Comparison of ENCODE assay signal across 19 cellular contexts in genomic region chr11:118312328-118312727, GRCh38. TPM values are rescaled to one million over a fixed set of nuclear protein-coding genes. Genes with fewer than 3 reads are reported as not detected.
DNase-seq lines count a peak whose midpoint lies in the region; ATAC-seq and TF ChIP-seq lines count a peak whose summit lies in the region.
"Had no signal": no experiment of that assay in that cellular context is flagged by ENCODE, and none has a peak within 500 bp of the region (broad histone marks: within the 10 kb centered on the region; RNA-seq: fewer than 3 reads in every experiment).

No MANE protein-coding gene starts in this region.

- POLR2A ChIA-PET in T-cell (lab: Charles Lee) = interaction anchor here in 1 of 2 donors (0.9 kb wide), 1 partner anchor 61 kb away, joined by 3 read pairs; no protein-coding TSS in a partner anchor
- POLR2A ChIA-PET in activated naive CD8-positive, alpha-beta T cell treated with anti-CD3 and anti-CD28 coated beads, Interleukin-2, amount 10 ng/mL, durations not matched to agents 7 days and 5 days (lab: Charles Lee) = interaction anchor here (0.6 kb wide), 1 partner anchor 20 kb away, joined by 4 read pairs; no protein-coding TSS in a partner anchor

- TF ChIP-seq POLR2A in upper lobe of left lung (IDR thresholded peaks at IDR 0.05) (no peak), GM18505 (IDR thresholded peaks at IDR 0.05; ENCODE audit: borderline replicate concordance, extremely low read depth, insufficient read depth, insufficient read length) (no peak)

- no peak overlapping the region for H3K9ac ChIP-seq in MM.1S (ENCODE audit: low read length)

- no peaks in the 10 kb centered on the region for H3K27me3 Mint-ChIP-seq in activated T-cell treated with anti-CD3 and anti-CD28 coated beads, Interleukin-2, amount 50 U/mL, for 72 hours (ENCODE audit: low read depth)
- H3K27me3 Mint-ChIP-seq in activated T-cell treated with anti-CD3 and anti-CD28 coated beads, Interleukin-2, amount 50 U/mL, for 4 hours (ENCODE audit: low read depth) = no peaks in the 10 kb centered on the region
- H3K27me3 Mint-ChIP-seq in T-cell = no peaks in the 10 kb centered on the region
- H3K27me3 Mint-ChIP-seq in activated naive CD8-positive, alpha-beta T cell treated with anti-CD3 and anti-CD28 coated beads, Interleukin-2, amount 10 ng/mL, durations not matched to agents 7 days and 5 days = no peaks in the 10 kb centered on the region
- no peaks in the 10 kb centered on the region for H3K27me3 Mint-ChIP-seq in stimulated activated memory B cell treated with anti-CD40 and anti-IgM and Interleukin-4, amounts not matched to agents 10 μg/mL and 1 μg/mL and 100 μg/mL, for 72 hours
- H3K27me3 Mint-ChIP-seq: IgD-negative memory B cell had no signal

- H3K4me2 ChIP-seq in MM.1S (ENCODE audit: low read depth, low read length) = no peak overlapping the region

- H3K4me1 ChIP-seq in upper lobe of left lung = peaks cover 21 to 28% (median 25%) of the 10 kb centered on the region in 4 donors
- peaks cover 15% of the 10 kb centered on the region for H3K4me1 ChIP-seq in MM.1S (ENCODE audit: low read length)

- H3K36me3 Mint-ChIP-seq in activated T-cell treated with anti-CD3 and anti-CD28 coated beads, Interleukin-2, amount 50 U/mL, for 72 hours (ENCODE audit: insufficient read depth in 2 of 2) = peaks cover 21 to 52% of the 10 kb centered on the region in 2 donors
- peaks cover 68% of the 10 kb centered on the region for H3K36me3 Mint-ChIP-seq in activated T-cell treated with anti-CD3 and anti-CD28 coated beads, Interleukin-2, amount 50 U/mL, for 4 hours (ENCODE audit: insufficient read depth)
- peaks cover 66% of the 10 kb centered on the region for H3K36me3 Mint-ChIP-seq in T-cell
- H3K36me3 Mint-ChIP-seq in activated naive CD8-positive, alpha-beta T cell treated with anti-CD3 and anti-CD28 coated beads, Interleukin-2, amount 10 ng/mL, durations not matched to agents 7 days and 5 days = peaks cover 56% of the 10 kb centered on the region
- H3K36me3 Mint-ChIP-seq in stimulated activated memory B cell treated with anti-CD40 and anti-IgM and Interleukin-4, amounts not matched to agents 10 μg/mL and 1 μg/mL and 100 μg/mL, for 72 hours = no peaks in the 10 kb centered on the region

- no peaks in the 10 kb centered on the region for H3K9me2 ChIP-seq in MM.1S (replicated peaks; ENCODE audit: insufficient read depth, low read length)

- no peaks in the 10 kb centered on the region for H3K9me3 Mint-ChIP-seq in activated T-cell treated with anti-CD3 and anti-CD28 coated beads, Interleukin-2, amount 50 U/mL, for 72 hours
- no peaks in the 10 kb centered on the region for H3K9me3 Mint-ChIP-seq in activated T-cell treated with anti-CD3 and anti-CD28 coated beads, Interleukin-2, amount 50 U/mL, for 4 hours
- H3K9me3 Mint-ChIP-seq in T-cell = no peaks in the 10 kb centered on the region
- H3K9me3 Mint-ChIP-seq in activated naive CD8-positive, alpha-beta T cell treated with anti-CD3 and anti-CD28 coated beads, Interleukin-2, amount 10 ng/mL, durations not matched to agents 7 days and 5 days = no peaks in the 10 kb centered on the region
- H3K9me3 Mint-ChIP-seq in stimulated activated memory B cell treated with anti-CD40 and anti-IgM and Interleukin-4, amounts not matched to agents 10 μg/mL and 1 μg/mL and 100 μg/mL, for 72 hours = no peaks in the 10 kb centered on the region

- no peaks in the 10 kb centered on the region for H4K20me1 ChIP-seq in MM.1S (ENCODE audit: insufficient read depth, low read length)

- H3F3A ChIP-seq in MM.1S (ENCODE audit: insufficient read depth, low read length) = peaks cover 5% of the 10 kb centered on the region; the same call in 1 of the 2 replicates

- H3K79me2 ChIP-seq in MM.1S (ENCODE audit: low read length) = no peaks in the 10 kb centered on the region

- H3K9me3 ChIP-seq in upper lobe of left lung (no peaks in the 10 kb centered on the region), MM.1S (replicated peaks; ENCODE audit: insufficient read depth, low read length) (no peaks in the 10 kb centered on the region)
- H3K9me3 ChIP-seq: suprapubic skin had no signal

- DNase-seq in activated T-cell treated with anti-CD3 and anti-CD28 coated beads, Interleukin-2, amount 50 U/mL, for 72 hours = no peak
- no peak for DNase-seq in activated T-cell treated with anti-CD3 and anti-CD28 coated beads, Interleukin-2, amount 50 U/mL, for 4 hours
- DNase-seq in T-cell (no peak), upper lobe of left lung (no peak), MM.1S (no peak)
- no peak for DNase-seq in activated naive CD8-positive, alpha-beta T cell treated with anti-CD3 and anti-CD28 coated beads, Interleukin-2, amount 10 ng/mL, durations not matched to agents 7 days and 5 days
- DNase-seq: activated CD4-positive, alpha-beta T cell treated with anti-CD3 and anti-CD28 coated beads, Interleukin-2, amount 50 U/mL, for 4 hours; anterior cingulate cortex; effector CD4-positive, alpha-beta T cell; GOT3; mesenchymal stem cell; NCI-H526 treated with DMSO at 0.1 percent for 48 hours; right cardiac atrium; stimulated activated CD4-positive, alpha-beta T cell treated with anti-CD3 and anti-CD28 coated beads, Interleukin-12 subunit alpha, Interleukin-12 subunit beta, amount 100 ng/mL, for 4 hours had no signal

- no peak overlapping the region for H3K4me3 Mint-ChIP-seq in activated T-cell treated with anti-CD3 and anti-CD28 coated beads, Interleukin-2, amount 50 U/mL, for 72 hours
- H3K4me3 Mint-ChIP-seq in activated T-cell treated with anti-CD3 and anti-CD28 coated beads, Interleukin-2, amount 50 U/mL, for 4 hours = no peak overlapping the region
- H3K4me3 Mint-ChIP-seq in T-cell = peak overlapping the region in 2 of 3 donors; percentile 0 to 31
- peak overlapping the region; percentile 3 for H3K4me3 Mint-ChIP-seq in activated naive CD8-positive, alpha-beta T cell treated with anti-CD3 and anti-CD28 coated beads, Interleukin-2, amount 10 ng/mL, durations not matched to agents 7 days and 5 days
- H3K4me3 Mint-ChIP-seq in stimulated activated memory B cell treated with anti-CD40 and anti-IgM and Interleukin-4, amounts not matched to agents 10 μg/mL and 1 μg/mL and 100 μg/mL, for 72 hours = no peak overlapping the region

- no peak overlapping the region for H3K4me3 ChIP-seq in upper lobe of left lung
- no peak overlapping the region for H3K4me3 ChIP-seq in MM.1S (ENCODE audit: low read length)
- H3K4me3 ChIP-seq: suprapubic skin had no signal

- no peak overlapping the region for H2AFZ ChIP-seq in MM.1S (ENCODE audit: low read length)

- TF ChIP-seq CTCF in upper lobe of left lung (IDR thresholded peaks at IDR 0.05) = no peak
- no peak for TF ChIP-seq CTCF in MM.1S (IDR thresholded peaks at IDR 0.05; ENCODE audit: low read length)

- no peak for TF ChIP-seq EP300 in upper lobe of left lung (IDR thresholded peaks at IDR 0.05)

- H3K36me3 ChIP-seq in upper lobe of left lung (no peaks in the 10 kb centered on the region), MM.1S (replicated peaks; ENCODE audit: insufficient read depth, low read length) (no peaks in the 10 kb centered on the region)
- H3K36me3 ChIP-seq: suprapubic skin had no signal

- H3K27ac ChIP-seq in upper lobe of left lung = no peak overlapping the region
- no peak overlapping the region for H3K27ac ChIP-seq in MM.1S (ENCODE audit: low read length)
- H3K27ac ChIP-seq: suprapubic skin had no signal

- peaks cover 91% of the 10 kb centered on the region for H3K4me1 Mint-ChIP-seq in activated T-cell treated with anti-CD3 and anti-CD28 coated beads, Interleukin-2, amount 50 U/mL, for 72 hours (ENCODE audit: low read depth)
- peaks cover 91% of the 10 kb centered on the region for H3K4me1 Mint-ChIP-seq in activated T-cell treated with anti-CD3 and anti-CD28 coated beads, Interleukin-2, amount 50 U/mL, for 4 hours (ENCODE audit: low read depth)
- H3K4me1 Mint-ChIP-seq in T-cell = peaks cover 90 to 93% (median 91%) of the 10 kb centered on the region in 3 donors
- H3K4me1 Mint-ChIP-seq in activated naive CD8-positive, alpha-beta T cell treated with anti-CD3 and anti-CD28 coated beads, Interleukin-2, amount 10 ng/mL, durations not matched to agents 7 days and 5 days = peaks cover 77% of the 10 kb centered on the region
- peaks cover 35% of the 10 kb centered on the region for H3K4me1 Mint-ChIP-seq in stimulated activated memory B cell treated with anti-CD40 and anti-IgM and Interleukin-4, amounts not matched to agents 10 μg/mL and 1 μg/mL and 100 μg/mL, for 72 hours

- H3K27me3 ChIP-seq in upper lobe of left lung (no peaks in the 10 kb centered on the region), MM.1S (replicated peaks; ENCODE audit: insufficient read depth, low read length) (no peaks in the 10 kb centered on the region)

- 89 to 100% methylated on average over 2 of the region's 2 CpGs for WGBS in upper lobe of left lung, 2 donors

- CTCF ChIA-PET in T-cell (lab: Charles Lee) = interaction anchor here (0.5 to 2.2 kb wide), 11 partner anchors 11 to 114 kb away, joined by 3 to 15 read pairs (median 6); partner anchors contain the start of genes ATP5MG (in 1 of the 2), CD3D (in 1 of the 2) and JAML (in 1 of the 2)

- no peak for ATAC-seq in activated T-cell treated with anti-CD3 and anti-CD28 coated beads, Interleukin-2, amount 50 U/mL, for 72 hours (replicated peaks in 1 of 2)
- no peak for ATAC-seq in activated T-cell treated with anti-CD3 and anti-CD28 coated beads, Interleukin-2, amount 50 U/mL, for 4 hours
- no peak for ATAC-seq in T-cell (replicated peaks in 1 of 4)
- ATAC-seq in activated naive CD8-positive, alpha-beta T cell treated with anti-CD3 and anti-CD28 coated beads, Interleukin-2, amount 10 ng/mL, durations not matched to agents 7 days and 5 days (ENCODE audit: low read depth) = no peak
- ATAC-seq in stimulated activated memory B cell treated with anti-CD40 and anti-IgM and Interleukin-4, amounts not matched to agents 10 μg/mL and 1 μg/mL and 100 μg/mL, for 72 hours = no peak
- no peak for ATAC-seq in upper lobe of left lung (ENCODE audit: low FRiP score in 2 of 2)
- ATAC-seq in GM18505 (IDR thresholded peaks at IDR 0.05; ENCODE audit: unreplicated experiment) = no peak
- ATAC-seq: right cardiac atrium had no signal

- H3K27ac Mint-ChIP-seq in activated T-cell treated with anti-CD3 and anti-CD28 coated beads, Interleukin-2, amount 50 U/mL, for 72 hours = peak overlapping the region; percentile 71
- peak overlapping the region; percentile 85 to 92 for H3K27ac Mint-ChIP-seq in T-cell
- peak overlapping the region; percentile 56 for H3K27ac Mint-ChIP-seq in activated naive CD8-positive, alpha-beta T cell treated with anti-CD3 and anti-CD28 coated beads, Interleukin-2, amount 10 ng/mL, durations not matched to agents 7 days and 5 days
- peak overlapping the region; percentile 4 for H3K27ac Mint-ChIP-seq in stimulated activated memory B cell treated with anti-CD40 and anti-IgM and Interleukin-4, amounts not matched to agents 10 μg/mL and 1 μg/mL and 100 μg/mL, for 72 hours

RNA-seq across cellular contexts. Expression of gene CD3E, which starts 7.8 kb away (rescaled TPM):
- total RNA-seq in activated T-cell treated with anti-CD3 and anti-CD28 coated beads, Interleukin-2, amount 50 U/mL, for 72 hours = 100 to 1,000 TPM; 404 to 419 TPM
- 100 to 1,000 TPM; 371 to 436 (median 407) TPM for total RNA-seq in activated T-cell treated with anti-CD3 and anti-CD28 coated beads, Interleukin-2, amount 50 U/mL, for 4 hours
- 100 to 1,000 TPM; 555 to 659 (median 596) TPM for total RNA-seq in T-cell
- total RNA-seq in activated naive CD8-positive, alpha-beta T cell treated with anti-CD3 and anti-CD28 coated beads, Interleukin-2, amount 10 ng/mL, durations not matched to agents 7 days and 5 days = 100 to 1,000 TPM; 607 to 630 TPM
- 10 to 100 TPM in 2 of 6 donors, 1 to 10 TPM in 4; 3.9 to 13.6 (median 9.1) TPM for total RNA-seq in upper lobe of left lung
- total RNA-seq: osteocyte had no signal

RNA-seq across cellular contexts. Expression of gene CD3D, which starts 30.2 kb away (rescaled TPM):
- total RNA-seq in activated T-cell treated with anti-CD3 and anti-CD28 coated beads, Interleukin-2, amount 50 U/mL, for 72 hours = 100 to 1,000 TPM; 245 to 250 TPM
- 100 to 1,000 TPM; 412 to 451 (median 427) TPM for total RNA-seq in activated T-cell treated with anti-CD3 and anti-CD28 coated beads, Interleukin-2, amount 50 U/mL, for 4 hours
- total RNA-seq in T-cell (100 to 1,000 TPM; 290 to 409 (median 361) TPM), upper lobe of left lung (10 to 100 TPM in 3 of 6 donors, 1 to 10 TPM in 3; 4.1 to 22.3 (median 7.6) TPM)
- total RNA-seq in activated naive CD8-positive, alpha-beta T cell treated with anti-CD3 and anti-CD28 coated beads, Interleukin-2, amount 10 ng/mL, durations not matched to agents 7 days and 5 days = 100 to 1,000 TPM; 424 to 433 TPM
- total RNA-seq: osteocyte had no signal

RNA-seq across cellular contexts. Expression of gene CD3G, which starts 31.8 kb away (rescaled TPM):
- total RNA-seq in activated T-cell treated with anti-CD3 and anti-CD28 coated beads, Interleukin-2, amount 50 U/mL, for 72 hours = 100 to 1,000 TPM; 125 to 128 TPM
- total RNA-seq in activated T-cell treated with anti-CD3 and anti-CD28 coated beads, Interleukin-2, amount 50 U/mL, for 4 hours = 100 to 1,000 TPM in 2 of 3 donors, 10 to 100 TPM in 1; 86.4 to 105 (median 102) TPM
- total RNA-seq in T-cell = 100 to 1,000 TPM; 170 to 215 (median 189) TPM
- total RNA-seq in activated naive CD8-positive, alpha-beta T cell treated with anti-CD3 and anti-CD28 coated beads, Interleukin-2, amount 10 ng/mL, durations not matched to agents 7 days and 5 days = 100 to 1,000 TPM; 199 to 212 TPM
- total RNA-seq in upper lobe of left lung = 1 to 10 TPM in 4 of 6 donors, under 1 TPM in 1, not detected in 1; 1.00 to 5.5 (median 1.9) TPM
- total RNA-seq: osteocyte had no signal

RNA-seq across cellular contexts. Expression of gene UBE4A, which starts 47.1 kb away (rescaled TPM):
- total RNA-seq in activated T-cell treated with anti-CD3 and anti-CD28 coated beads, Interleukin-2, amount 50 U/mL, for 72 hours = 10 to 100 TPM; 45.6 to 46.0 TPM
- 10 to 100 TPM; 43.7 to 45.1 (median 45.0) TPM for total RNA-seq in activated T-cell treated with anti-CD3 and anti-CD28 coated beads, Interleukin-2, amount 50 U/mL, for 4 hours
- total RNA-seq in T-cell (10 to 100 TPM; 40.7 to 44.9 (median 41.8) TPM), upper lobe of left lung (10 to 100 TPM; 22.5 to 49.2 (median 38.2) TPM)
- total RNA-seq in activated naive CD8-positive, alpha-beta T cell treated with anti-CD3 and anti-CD28 coated beads, Interleukin-2, amount 10 ng/mL, durations not matched to agents 7 days and 5 days = 10 to 100 TPM; 43.4 to 44.4 TPM

RNA-seq across cellular contexts. Expression of gene MPZL2, which starts 48.2 kb away (rescaled TPM):
- total RNA-seq in activated T-cell treated with anti-CD3 and anti-CD28 coated beads, Interleukin-2, amount 50 U/mL, for 72 hours = 10 to 100 TPM; 10.1 to 12.9 TPM
- 10 to 100 TPM in 2 of 3 donors, 1 to 10 TPM in 1; 9.0 to 12.9 (median 12.8) TPM for total RNA-seq in activated T-cell treated with anti-CD3 and anti-CD28 coated beads, Interleukin-2, amount 50 U/mL, for 4 hours
- 1 to 10 TPM in 4 of 5 donors, under 1 TPM in 1; 0.85 to 5.6 (median 2.0) TPM for total RNA-seq in T-cell
- 1 to 10 TPM; 8.2 to 9.2 TPM for total RNA-seq in activated naive CD8-positive, alpha-beta T cell treated with anti-CD3 and anti-CD28 coated beads, Interleukin-2, amount 10 ng/mL, durations not matched to agents 7 days and 5 days
- total RNA-seq in upper lobe of left lung = 100 to 1,000 TPM in 3 of 6 donors, 10 to 100 TPM in 3; 51.6 to 146 (median 110) TPM
- total RNA-seq: osteocyte had no signal

Comparison
In these comparisons a context has a peak if more than half of its experiments do, and no peak if none do; other contexts are left out.
1. H3K27ac Mint-ChIP-seq: peak in every context shown above with its lines; median percentile 88 in T-cell; 71 in activated T-cell treated with anti-CD3 and anti-CD28 coated beads, Interleukin-2, amount 50 U/mL, for 72 hours; 56 in activated naive CD8-positive, alpha-beta T cell treated with anti-CD3 and anti-CD28 coated beads, Interleukin-2, amount 10 ng/mL, durations not matched to agents 7 days and 5 days; 4 in stimulated activated memory B cell treated with anti-CD40 and anti-IgM and Interleukin-4, amounts not matched to agents 10 μg/mL and 1 μg/mL and 100 μg/mL, for 72 hours.
2. H3K4me3 Mint-ChIP-seq: peak in T-cell (2 of 3) and activated naive CD8-positive, alpha-beta T cell treated with anti-CD3 and anti-CD28 coated beads, Interleukin-2, amount 10 ng/mL, durations not matched to agents 7 days and 5 days (single experiment); none in activated T-cell treated with anti-CD3 and anti-CD28 coated beads, Interleukin-2, amount 50 U/mL, for 72 hours (0 of 2), activated T-cell treated with anti-CD3 and anti-CD28 coated beads, Interleukin-2, amount 50 U/mL, for 4 hours (single experiment) and stimulated activated memory B cell treated with anti-CD40 and anti-IgM and Interleukin-4, amounts not matched to agents 10 μg/mL and 1 μg/mL and 100 μg/mL, for 72 hours (single experiment).
3. RNA of gene CD3E, which starts 7.8 kb away (total RNA-seq): 607 to 630 TPM in activated naive CD8-positive, alpha-beta T cell treated with anti-CD3 and anti-CD28 coated beads, Interleukin-2, amount 10 ng/mL, durations not matched to agents 7 days and 5 days, 555 to 659 TPM in T-cell, 404 to 419 TPM in activated T-cell treated with anti-CD3 and anti-CD28 coated beads, Interleukin-2, amount 50 U/mL, for 72 hours and 371 to 436 TPM in activated T-cell treated with anti-CD3 and anti-CD28 coated beads, Interleukin-2, amount 50 U/mL, for 4 hours; 3.9 to 13.6 TPM in upper lobe of left lung; every median in the first group is over 10 times any median in the second.
4. RNA of gene CD3D, which starts 30.2 kb away (total RNA-seq): 424 to 433 TPM in activated naive CD8-positive, alpha-beta T cell treated with anti-CD3 and anti-CD28 coated beads, Interleukin-2, amount 10 ng/mL, durations not matched to agents 7 days and 5 days, 412 to 451 TPM in activated T-cell treated with anti-CD3 and anti-CD28 coated beads, Interleukin-2, amount 50 U/mL, for 4 hours, 290 to 409 TPM in T-cell and 245 to 250 TPM in activated T-cell treated with anti-CD3 and anti-CD28 coated beads, Interleukin-2, amount 50 U/mL, for 72 hours; 4.1 to 22.3 TPM in upper lobe of left lung; every median in the first group is over 10 times any median in the second.
5. RNA of gene CD3G, which starts 31.8 kb away (total RNA-seq): 199 to 212 TPM in activated naive CD8-positive, alpha-beta T cell treated with anti-CD3 and anti-CD28 coated beads, Interleukin-2, amount 10 ng/mL, durations not matched to agents 7 days and 5 days, 170 to 215 TPM in T-cell, 125 to 128 TPM in activated T-cell treated with anti-CD3 and anti-CD28 coated beads, Interleukin-2, amount 50 U/mL, for 72 hours and 86.4 to 105 TPM in activated T-cell treated with anti-CD3 and anti-CD28 coated beads, Interleukin-2, amount 50 U/mL, for 4 hours; 1.00 to 5.5 TPM in upper lobe of left lung; every median in the first group is over 10 times any median in the second.